Comparison of ENCODE assay signal across 31 cellular contexts in genomic region chr5:17123785-17124184, GRCh38.
DNase-seq lines count a peak whose midpoint lies in the region; ATAC-seq and TF ChIP-seq lines count a peak whose summit lies in the region.
"Had no signal": no experiment of that assay in that cellular context is flagged by ENCODE, and none has a peak within 500 bp of the region (broad histone marks: within the 10 kb centered on the region; RNA-seq: fewer than 3 reads in every experiment).

No MANE protein-coding gene starts in this region.

- H3K36me3 Mint-ChIP-seq in chondrocyte (ENCODE audit: low read depth) (no peaks in the 10 kb centered on the region), osteocyte (ENCODE audit: unreplicated experiment) (no peaks in the 10 kb centered on the region)
- H3K36me3 Mint-ChIP-seq in stimulated activated memory B cell treated with anti-CD40 and anti-IgM and Interleukin-4, amounts not matched to agents 10 μg/mL and 1 μg/mL and 100 μg/mL, for 72 hours, result no peaks in the 10 kb centered on the region
- no peaks in the 10 kb centered on the region for H3K36me3 Mint-ChIP-seq in naive thymus-derived CD4-positive, alpha-beta T cell
- H3K36me3 Mint-ChIP-seq: immature natural killer cell; mesothelial cell of epicardium; natural killer cell treated with Interleukin-12 subunit alpha and Interleukin-12 subunit beta and Interleukin-15 and Interleukin-18, amount 100 ng/mL, for 72 hours had no signal

- no peaks in the 10 kb centered on the region for H3K27me3 Mint-ChIP-seq in chondrocyte (ENCODE audit: low read depth)
- H3K27me3 Mint-ChIP-seq in osteocyte (ENCODE audit: unreplicated experiment), result no peaks in the 10 kb centered on the region
- peaks cover 4% of the 10 kb centered on the region for H3K27me3 Mint-ChIP-seq in stimulated activated memory B cell treated with anti-CD40 and anti-IgM and Interleukin-4, amounts not matched to agents 10 μg/mL and 1 μg/mL and 100 μg/mL, for 72 hours
- H3K27me3 Mint-ChIP-seq in naive thymus-derived CD4-positive, alpha-beta T cell, result peaks cover 0 to 13% (median 2%) of the 10 kb centered on the region in 5 donors
- H3K27me3 Mint-ChIP-seq: activated CD4-positive, alpha-beta memory T cell treated with anti-CD3 and anti-CD28 coated beads, Interleukin-2, amount 10 ng/mL, durations not matched to agents 7 days and 5 days; natural killer cell treated with Interleukin-12 subunit alpha and Interleukin-12 subunit beta and Interleukin-15 and Interleukin-18, amount 100 ng/mL, for 72 hours had no signal

- DNase-seq in LHCN-M2 (ENCODE audit: low read depth) (peak; percentile 57), chondrocyte (ENCODE audit: low spot score) (no peak), osteocyte (ENCODE audit: extremely low spot score, unreplicated experiment) (no peak), NCI-H1417 (lab: John Stamatoyannopoulos, UW) (no peak), mucosa of gallbladder (ENCODE audit: low spot score) (no peak)
- DNase-seq in naive thymus-derived CD4-positive, alpha-beta T cell, result no peak
- DNase-seq: activated B cell treated with CpG ODN at 0.5 μM for 24 hours; activated CD4-positive, alpha-beta memory T cell treated with anti-CD3 and anti-CD28 coated beads, Interleukin-2, amount 10 ng/mL, durations not matched to agents 7 days and 5 days; activated effector memory CD4-positive, alpha-beta T cell treated with Interleukin-2 at 50 U/mL for 16 hours; brain microvascular endothelial cell; Caco-2; DND-41; effector memory CD4-positive, alpha-beta T cell; erythroblast; hippocampal formation; immature natural killer cell; NCI-H1694; NCI-H524; RPMI8226; SK-N-SH; stimulated activated naive CD8-positive, alpha-beta T cell treated with anti-CD3 and anti-CD28 coated beads, Interleukin-15, Interleukin-2, amounts not matched to agents 100 U/mL and 50 U/mL, for 24 hours; T-helper 2 cell; trophoblast cell had no signal

- H3K27me3 ChIP-seq in ACC112 (ENCODE audit: insufficient read depth, low read length), result no peaks in the 10 kb centered on the region
- H3K27me3 ChIP-seq in naive thymus-derived CD4-positive, alpha-beta T cell (ENCODE audit: control insufficient read depth in 2 of 2, insufficient read depth in 2 of 2, low read length in 2 of 2), result no peaks in the 10 kb centered on the region
- H3K27me3 ChIP-seq: brain microvascular endothelial cell had no signal

- no peak overlapping the region for H3K4me3 ChIP-seq in ACC112 (ENCODE audit: low read depth, low read length)
- H3K4me3 ChIP-seq in naive thymus-derived CD4-positive, alpha-beta T cell (ENCODE audit: low read length), result no peak overlapping the region
- H3K4me3 ChIP-seq: A549 had no signal

- ATAC-seq in stimulated activated memory B cell treated with anti-CD40 and anti-IgM and Interleukin-4, amounts not matched to agents 10 μg/mL and 1 μg/mL and 100 μg/mL, for 72 hours, result no peak
- ATAC-seq in naive thymus-derived CD4-positive, alpha-beta T cell, result no peak
- ATAC-seq: A549; natural killer cell treated with Interleukin-12 subunit alpha and Interleukin-12 subunit beta and Interleukin-15 and Interleukin-18, amount 100 ng/mL, for 72 hours; stimulated activated naive CD8-positive, alpha-beta T cell treated with anti-CD3 and anti-CD28 coated beads, Interleukin-15, Interleukin-2, amounts not matched to agents 100 U/mL and 50 U/mL, for 24 hours had no signal

- H3K9me3 Mint-ChIP-seq in chondrocyte (ENCODE audit: low read depth) (no peaks in the 10 kb centered on the region), osteocyte (ENCODE audit: unreplicated experiment) (no peaks in the 10 kb centered on the region)
- H3K9me3 Mint-ChIP-seq in stimulated activated memory B cell treated with anti-CD40 and anti-IgM and Interleukin-4, amounts not matched to agents 10 μg/mL and 1 μg/mL and 100 μg/mL, for 72 hours, result peaks cover 8% of the 10 kb centered on the region
- peaks cover 0 to 4% (median 0%) of the 10 kb centered on the region in 11 donors for H3K9me3 Mint-ChIP-seq in naive thymus-derived CD4-positive, alpha-beta T cell
- H3K9me3 Mint-ChIP-seq: activated B cell treated with CpG ODN at 0.5 μM for 24 hours had no signal

- H3K4me3 Mint-ChIP-seq in chondrocyte (ENCODE audit: unreplicated experiment) (no peak overlapping the region), osteocyte (ENCODE audit: unreplicated experiment) (no peak overlapping the region)
- H3K4me3 Mint-ChIP-seq in stimulated activated memory B cell treated with anti-CD40 and anti-IgM and Interleukin-4, amounts not matched to agents 10 μg/mL and 1 μg/mL and 100 μg/mL, for 72 hours, result no peak overlapping the region
- H3K4me3 Mint-ChIP-seq in naive thymus-derived CD4-positive, alpha-beta T cell, result no peak overlapping the region
- H3K4me3 Mint-ChIP-seq: activated B cell treated with CpG ODN at 0.5 μM for 24 hours; activated CD4-positive, alpha-beta memory T cell treated with anti-CD3 and anti-CD28 coated beads, Interleukin-2, amount 10 ng/mL, durations not matched to agents 7 days and 5 days; B cell; immature natural killer cell; mesothelial cell of epicardium; natural killer cell treated with Interleukin-12 subunit alpha and Interleukin-12 subunit beta and Interleukin-15 and Interleukin-18, amount 100 ng/mL, for 72 hours had no signal

- no peak for TF ChIP-seq CTCF in chondrocyte (IDR thresholded peaks at IDR 0.05)
- no peak for TF ChIP-seq CTCF in osteocyte (IDR thresholded peaks at IDR 0.05)

- CTCF ChIA-PET in naive thymus-derived CD4-positive, alpha-beta T cell (lab: Charles Lee), result no interaction called here

- H3K36me3 ChIP-seq in ACC112 (ENCODE audit: insufficient read depth, low read length), result no peaks in the 10 kb centered on the region
- H3K36me3 ChIP-seq in naive thymus-derived CD4-positive, alpha-beta T cell (ENCODE audit: control insufficient read depth in 2 of 3, insufficient read depth in 3 of 3, low read length in 3 of 3), result no peaks in the 10 kb centered on the region
- H3K36me3 ChIP-seq: brain microvascular endothelial cell had no signal

- H3K4me1 Mint-ChIP-seq in chondrocyte (ENCODE audit: low read depth) (peaks cover 68% of the 10 kb centered on the region), osteocyte (ENCODE audit: unreplicated experiment) (peaks cover 74% of the 10 kb centered on the region)
- H3K4me1 Mint-ChIP-seq in stimulated activated memory B cell treated with anti-CD40 and anti-IgM and Interleukin-4, amounts not matched to agents 10 μg/mL and 1 μg/mL and 100 μg/mL, for 72 hours, result peaks cover 4% of the 10 kb centered on the region
- peaks cover 0 to 2% (median 0%) of the 10 kb centered on the region in 7 donors for H3K4me1 Mint-ChIP-seq in naive thymus-derived CD4-positive, alpha-beta T cell
- H3K4me1 Mint-ChIP-seq: immature natural killer cell had no signal

- POLR2A ChIA-PET in naive thymus-derived CD4-positive, alpha-beta T cell (lab: Charles Lee), result no interaction called here

- H2AFZ ChIP-seq in ACC112 (ENCODE audit: low read length, unreplicated experiment), result peak overlapping the region; percentile 77

- H3K27ac Mint-ChIP-seq in chondrocyte (ENCODE audit: unreplicated experiment) (peak overlapping the region; percentile 13), osteocyte (ENCODE audit: unreplicated experiment) (peak overlapping the region; percentile 84)
- H3K27ac Mint-ChIP-seq in stimulated activated memory B cell treated with anti-CD40 and anti-IgM and Interleukin-4, amounts not matched to agents 10 μg/mL and 1 μg/mL and 100 μg/mL, for 72 hours, result no peak overlapping the region
- no peak overlapping the region for H3K27ac Mint-ChIP-seq in naive thymus-derived CD4-positive, alpha-beta T cell
- H3K27ac Mint-ChIP-seq: activated B cell treated with CpG ODN at 0.5 μM for 24 hours; activated CD4-positive, alpha-beta memory T cell treated with anti-CD3 and anti-CD28 coated beads, Interleukin-2, amount 10 ng/mL, durations not matched to agents 7 days and 5 days; B cell; immature natural killer cell; natural killer cell treated with Interleukin-12 subunit alpha and Interleukin-12 subunit beta and Interleukin-15 and Interleukin-18, amount 100 ng/mL, for 72 hours had no signal

- peak overlapping the region; percentile 73 for H3K27ac ChIP-seq in ACC112 (ENCODE audit: low read depth, low read length)
- no peak overlapping the region for H3K27ac ChIP-seq in naive thymus-derived CD4-positive, alpha-beta T cell (ENCODE audit: low read depth, low read length)
- H3K27ac ChIP-seq: KMS-11, parathyroid adenoma had no signal

- H3K4me1 ChIP-seq in ACC112 (ENCODE audit: control insufficient read depth, insufficient read depth, low read length, unreplicated experiment), result peaks cover 29% of the 10 kb centered on the region
- no peaks in the 10 kb centered on the region for H3K4me1 ChIP-seq in naive thymus-derived CD4-positive, alpha-beta T cell (ENCODE audit: control insufficient read depth in 2 of 2, insufficient read depth in 2 of 2, low read length in 2 of 2)
- H3K4me1 ChIP-seq: parathyroid adenoma had no signal

- H3K9me3 ChIP-seq in naive thymus-derived CD4-positive, alpha-beta T cell (ENCODE audit: control insufficient read depth in 2 of 3, low read length in 3 of 3), result no peaks in the 10 kb centered on the region
- H3K9me3 ChIP-seq: A549, Caco-2, SK-N-SH had no signal

- intact Hi-C loops in naive thymus-derived CD4-positive, alpha-beta T cell (cut with micrococcal nuclease), result no loop called here

- H3K79me2 ChIP-seq in ACC112 (ENCODE audit: control insufficient read depth, insufficient read depth, low read length, unreplicated experiment), result no peaks in the 10 kb centered on the region
- H3K79me2 ChIP-seq: parathyroid adenoma had no signal

Comparison
In these comparisons a context has a peak if more than half of its experiments do, and no peak if none do; other contexts are left out.
1. H3K27ac Mint-ChIP-seq: peak in chondrocyte (single experiment) and osteocyte (single experiment); none in stimulated activated memory B cell treated with anti-CD40 and anti-IgM and Interleukin-4, amounts not matched to agents 10 μg/mL and 1 μg/mL and 100 μg/mL, for 72 hours (single experiment) and naive thymus-derived CD4-positive, alpha-beta T cell (0 of 9).